ENCODE assay signal across 20 cellular contexts in the genomic region with DNA sequence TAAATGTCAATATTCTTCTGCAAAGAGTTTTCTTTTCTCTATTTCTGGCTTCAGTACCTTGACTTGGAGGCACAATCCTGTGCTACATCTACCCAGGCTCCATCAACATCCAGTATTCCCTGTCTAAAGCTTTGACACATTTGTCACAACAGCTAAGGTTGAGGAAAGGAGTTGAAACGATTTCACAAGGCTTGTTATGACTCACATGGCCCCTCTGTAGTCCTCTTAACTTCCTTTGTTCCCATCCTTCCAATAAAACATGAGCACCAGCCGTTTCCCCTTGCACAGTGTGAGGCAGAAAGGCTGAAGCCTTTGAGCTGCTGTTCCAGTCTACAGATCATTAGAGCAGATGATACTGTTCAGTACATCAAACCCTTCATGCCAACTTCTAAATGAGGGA.
DNase-seq lines count a peak whose midpoint lies in the region; FAIRE-seq and TF ChIP-seq lines count a peak whose summit lies in the region.
"Had no signal": no experiment of that assay in that cellular context is flagged by ENCODE, and none has a peak within 500 bp of the region (broad histone marks: within the 10 kb centered on the region; RNA-seq: fewer than 3 reads in every experiment).

No MANE protein-coding gene starts in this region.

- H3K9me3 Mint-ChIP-seq in neural progenitor cell = peaks cover 2% of the 10 kb centered on the region
- H3K9me3 Mint-ChIP-seq: activated naive CD4-positive, alpha-beta T cell treated with anti-CD3 and anti-CD28 coated beads, Interleukin-2, amount 50 U/mL, for 72 hours had no signal

- no peak overlapping the region for H3K4me3 Mint-ChIP-seq in neural progenitor cell
- H3K4me3 Mint-ChIP-seq: mesothelial cell of epicardium, T-helper 17 cell had no signal

- peak overlapping the region; percentile 19 for H2AFZ ChIP-seq in neural progenitor cell (replicated peaks)

- H3F3A ChIP-seq in neural progenitor cell (ENCODE audit: low read depth) = no peaks in the 10 kb centered on the region

- no peaks in the 10 kb centered on the region for H3K9me3 ChIP-seq in neural progenitor cell (ENCODE audit: low read depth)
- H3K9me3 ChIP-seq: upper lobe of left lung had no signal

- H3K9ac ChIP-seq in neural progenitor cell = no peak overlapping the region
- H3K9ac ChIP-seq: KMS-11 had no signal

- TF ChIP-seq CTCF in bronchial epithelial cell (IDR thresholded peaks at IDR 0.05; ENCODE audit: insufficient read depth, low read length, severe bottlenecking) = no peak
- TF ChIP-seq CTCF in neural progenitor cell (IDR thresholded peaks at IDR 0.05) = no peak

- H3K36me3 ChIP-seq in bronchial epithelial cell (ENCODE audit: control insufficient read depth, insufficient read depth, low read length) (no peaks in the 10 kb centered on the region), neural progenitor cell (no peaks in the 10 kb centered on the region)
- H3K36me3 ChIP-seq: upper lobe of left lung had no signal

- H3K4me1 Mint-ChIP-seq in neural progenitor cell = peaks cover 6% of the 10 kb centered on the region

- DNase-seq in EL (peak; percentile 60), LHCN-M2 (ENCODE audit: low read depth) (peak; percentile 64), bronchial epithelial cell (ENCODE audit: low read depth) (peak; percentile 45), neural progenitor cell (ENCODE audit: low spot score) (no peak), NCI-H345 treated with DMSO at 0.1 percent for 48 hours (lab: John Stamatoyannopoulos, UW; ENCODE audit: unreplicated experiment) (no peak), NOMO-1 treated with dmso at 0.1 percent for 144 hours (lab: John Stamatoyannopoulos, UW; ENCODE audit: unreplicated experiment) (no peak), midbrain (lab: John Stamatoyannopoulos, UW) (no peak)
- no peak for DNase-seq in activated CD8-positive, alpha-beta memory T cell treated with anti-CD3 and anti-CD28 coated beads for 24 hours
- DNase-seq: activated CD4-positive, alpha-beta T cell treated with anti-CD3 and anti-CD28 coated beads for 1 hour; DMS79; NCI-H187 treated with DMSO at 0.1 percent for 48 hours; stimulated activated naive CD4-positive, alpha-beta T cell; T-helper 17 cell; upper lobe of left lung had no signal

- no peaks in the 10 kb centered on the region for H3K36me3 Mint-ChIP-seq in neural progenitor cell
- H3K36me3 Mint-ChIP-seq: activated naive CD4-positive, alpha-beta T cell treated with anti-CD3 and anti-CD28 coated beads, Interleukin-2, amount 50 U/mL, for 72 hours; mesothelial cell of epicardium had no signal

- H4K20me1 ChIP-seq in neural progenitor cell (ENCODE audit: low read depth) = no peaks in the 10 kb centered on the region

- H3K27me3 ChIP-seq in bronchial epithelial cell (ENCODE audit: control insufficient read depth, insufficient read depth, low read length) = no peaks in the 10 kb centered on the region
- H3K27me3 ChIP-seq in neural progenitor cell = no peaks in the 10 kb centered on the region
- H3K27me3 ChIP-seq: upper lobe of left lung had no signal

- no peak overlapping the region for H3K4me3 ChIP-seq in bronchial epithelial cell (ENCODE audit: low read depth, low read length)
- H3K4me3 ChIP-seq in neural progenitor cell = no peak overlapping the region
- H3K4me3 ChIP-seq: skin epidermis, upper lobe of left lung had no signal

- H3K27ac ChIP-seq in neural progenitor cell = no peak overlapping the region
- H3K27ac ChIP-seq: KMS-11, skin epidermis, upper lobe of left lung had no signal

- FAIRE-seq in bronchial epithelial cell (lab: Jason Lieb, UNC) = no peak
- FAIRE-seq: endometrium, keratinocyte had no signal

- no peak overlapping the region for H3K4me2 ChIP-seq in neural progenitor cell
- H3K4me2 ChIP-seq: KMS-11 had no signal

- H3K27ac Mint-ChIP-seq in neural progenitor cell = no peak overlapping the region
- H3K27ac Mint-ChIP-seq: activated naive CD4-positive, alpha-beta T cell treated with anti-CD3 and anti-CD28 coated beads, Interleukin-2, amount 50 U/mL, for 72 hours; mesothelial cell of epicardium; T-helper 17 cell had no signal

- H3K27me3 Mint-ChIP-seq in neural progenitor cell (ENCODE audit: insufficient read depth, low read depth) = no peaks in the 10 kb centered on the region

- H3K4me1 ChIP-seq in neural progenitor cell = no peaks in the 10 kb centered on the region
- H3K4me1 ChIP-seq: upper lobe of left lung had no signal

- no peaks in the 10 kb centered on the region for H3K79me2 ChIP-seq in neural progenitor cell (ENCODE audit: low read depth)

Comparison
In these comparisons a context has a peak if more than half of its experiments do, and no peak if none do; other contexts are left out.
1. DNase-seq: peak in EL (single experiment), LHCN-M2 (single experiment) and bronchial epithelial cell (single experiment); none in neural progenitor cell (single experiment), activated CD8-positive, alpha-beta memory T cell treated with anti-CD3 and anti-CD28 coated beads for 24 hours (single experiment), NCI-H345 treated with DMSO at 0.1 percent for 48 hours (single experiment), NOMO-1 treated with dmso at 0.1 percent for 144 hours (single experiment) and midbrain (single experiment).